ENCODE assay signal across 2 cellular contexts in the genomic region with DNA sequence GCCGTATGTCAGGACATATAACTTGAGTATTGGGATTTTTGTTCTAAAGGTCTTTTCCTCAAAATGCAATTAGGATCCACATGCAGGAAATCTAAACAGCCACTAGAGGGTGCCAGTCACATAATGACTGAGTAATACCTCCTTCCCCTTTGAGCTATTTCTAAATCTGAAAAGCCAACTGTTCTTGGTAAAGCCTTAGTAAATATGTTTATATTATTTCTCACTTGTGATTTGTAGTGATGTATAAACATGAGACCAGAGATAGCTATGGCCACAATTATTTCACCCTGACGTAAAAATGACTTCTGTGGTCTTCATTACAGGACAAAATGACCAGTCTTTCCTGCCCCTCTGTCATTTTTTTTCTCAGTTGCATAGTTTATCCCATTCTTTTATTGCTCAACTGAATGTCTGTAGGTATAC.
TF ChIP-seq lines count a peak whose summit lies in the region.

No MANE protein-coding gene starts in this region.

TF ChIP-seq in HCT116, 20 proteins besides CTCF, POLR2A, EP300 and RAD21 (continued from another document):
- no peak for TF ChIP-seq YY1 (IDR thresholded peaks at IDR 0.05; ENCODE audit: extremely low read depth, insufficient replicate concordance, low read depth, low read length)

TF ChIP-seq in endothelial cell of umbilical vein, 7 proteins besides CTCF, POLR2A, EP300 and RAD21 (continued from another document):
- no peak for TF ChIP-seq FOS (IDR thresholded peaks at IDR 0.05; ENCODE audit: borderline replicate concordance, insufficient read depth, low read length)
- TF ChIP-seq JUN (IDR thresholded peaks at IDR 0.05; ENCODE audit: borderline replicate concordance, insufficient read depth, insufficient read length, low read depth): no peak
- TF ChIP-seq MYC (IDR thresholded peaks at IDR 0.05; ENCODE audit: low read depth, low read length): no peak
- no peak for TF ChIP-seq EZH2 (IDR thresholded peaks at IDR 0.05; ENCODE audit: borderline replicate concordance, low read depth, low read length, severe bottlenecking)
- TF ChIP-seq, protein P1, sequence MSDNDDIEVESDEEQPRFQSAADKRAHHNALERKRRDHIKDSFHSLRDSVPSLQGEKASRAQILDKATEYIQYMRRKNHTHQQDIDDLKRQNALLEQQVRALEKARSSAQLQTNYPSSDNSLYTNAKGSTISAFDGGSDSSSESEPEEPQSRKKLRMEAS (IDR thresholded peaks at IDR 0.05; ENCODE audit: insufficient read depth, insufficient read length): no peak
- no peak for TF ChIP-seq POLR2AphosphoS5 (IDR thresholded peaks at IDR 0.05; ENCODE audit: insufficient read depth, low read depth, low read length)
